In genomic region chr22:40334899-40335298, GRCh38 we compare ENCODE assay signal across 1 cellular context.
TF ChIP-seq lines count a peak whose summit lies in the region.

No MANE protein-coding gene starts in this region.

TF ChIP-seq in GM12878, 131 proteins besides CTCF, POLR2A, EP300 and RAD21:
- TF ChIP-seq ZNF384 (IDR thresholded peaks at IDR 0.05; ENCODE audit: borderline replicate concordance, low read depth, low read length) = peak; percentile 57
- TF ChIP-seq BCL3 (IDR thresholded peaks at IDR 0.05; ENCODE audit: borderline replicate concordance, insufficient read depth, low read depth, low read length, poor library complexity, severe bottlenecking) = no peak
- peak; percentile 39; the same call in 1 of the 2 replicates for TF ChIP-seq ZBTB40 (IDR thresholded peaks at IDR 0.05; ENCODE audit: borderline replicate concordance)
TF ChIP-seq in GM12878: peak in this region for 2.
